ENCODE assay signal across 21 cellular contexts in genomic region chr20:19539191-19539590, GRCh38.
"Had no signal": no experiment of that assay in that cellular context is flagged by ENCODE, and none has a peak within 500 bp of the region (broad histone marks: within the 10 kb centered on the region; RNA-seq: fewer than 3 reads in every experiment).

No MANE protein-coding gene starts in this region.

- H3K9me3 ChIP-seq: colonic mucosa, gastroesophageal sphincter, pancreas, right lobe of liver, thoracic aorta had no signal

- H3K4me3 ChIP-seq: colonic mucosa, gastroesophageal sphincter, heart left ventricle, hepatocyte, lung, pancreas, right lobe of liver, thoracic aorta, tibial nerve, upper lobe of left lung had no signal

- H2AFZ ChIP-seq: hepatocyte had no signal

- H3K4me2 ChIP-seq: hepatocyte had no signal

- H3K27me3 ChIP-seq: colonic mucosa, gastroesophageal sphincter, hepatocyte, pancreas, right lobe of liver, tibial nerve, upper lobe of left lung had no signal

- H3K79me2 ChIP-seq: hepatocyte had no signal

- DNase-seq: colonic mucosa; effector CD8-positive, alpha-beta T cell; endodermal cell; foreskin fibroblast; heart left ventricle; kidney; natural killer cell; occipital lobe; pancreas; right lobe of liver; stimulated activated CD4-positive, alpha-beta T cell treated with anti-CD3 and anti-CD28 coated beads, Interleukin-2, amount 100 ng/mL, for 24 hours; stimulated activated CD4-positive, alpha-beta T cell treated with anti-CD3 and anti-CD28 coated beads, Interleukin-4, amount 100 ng/mL, for 24 hours; stimulated activated naive CD8-positive, alpha-beta T cell treated with anti-CD3 and anti-CD28 coated beads, Interleukin-15, Interleukin-2, amounts not matched to agents 100 U/mL and 50 U/mL, for 24 hours; substantia nigra; upper lobe of left lung had no signal

- H3K36me3 ChIP-seq: colonic mucosa, gastroesophageal sphincter, heart left ventricle, pancreas, right lobe of liver, thoracic aorta, tibial nerve, upper lobe of left lung had no signal

- H3K4me1 ChIP-seq: colonic mucosa, gastroesophageal sphincter, heart left ventricle, pancreas, right lobe of liver, upper lobe of left lung had no signal

- H3K27ac ChIP-seq: colonic mucosa, epithelial cell of prostate, gastroesophageal sphincter, heart left ventricle, hepatocyte, pancreas, right lobe of liver, thoracic aorta, tibial nerve, upper lobe of left lung had no signal
